ENCODE assay signal across 12 cellular contexts in genomic region chr17:40179923-40180659, GRCh38. TPM values are rescaled to one million over a fixed set of nuclear protein-coding genes. Genes with fewer than 3 reads are reported as not detected.
A peak's percentile ranks its signal among the peaks of the same experiment; 100 is the strongest.
DNase-seq lines count a peak whose midpoint lies in the region; ATAC-seq, FAIRE-seq and TF ChIP-seq lines count a peak whose summit lies in the region.
"Had no signal": no experiment of that assay in that cellular context is flagged by ENCODE, and none has a peak within 500 bp of the region (broad histone marks: within the 10 kb centered on the region; RNA-seq: fewer than 3 reads in every experiment).

No MANE protein-coding gene starts in this region.

- BruUV-seq in Calu3 (replicated peaks; lab: Mats Ljungman, UMichigan): TSS peak; percentile 9

- H3K9me3 Mint-ChIP-seq in Calu3 (ENCODE audit: low read depth, unreplicated experiment) (no peaks in the 10 kb centered on the region), nephron (no peaks in the 10 kb centered on the region)

- ATAC-seq in pancreas (no peak), GM21576 (IDR thresholded peaks at IDR 0.05; ENCODE audit: unreplicated experiment) (no peak)

- H3K27ac Mint-ChIP-seq in Calu3 (ENCODE audit: unreplicated experiment) (peak overlapping the region; percentile 11), nephron (peak overlapping the region; percentile 9 to 71 (median 58))

- no peaks in the 10 kb centered on the region for H3K9me3 ChIP-seq in NT2/D1 (ENCODE audit: insufficient read depth, low read length)
- no peaks in the 10 kb centered on the region for H3K9me3 ChIP-seq in pancreas

- no peaks in the 10 kb centered on the region for H3K27me3 Mint-ChIP-seq in Calu3 (ENCODE audit: unreplicated experiment)
- H3K27me3 Mint-ChIP-seq in nephron (ENCODE audit: low read depth): peaks cover 5% of the 10 kb centered on the region

- TF ChIP-seq POLR2A in GM12892 (IDR thresholded peaks at IDR 0.05; ENCODE audit: low read depth, low read length): no peak

- H3K27ac ChIP-seq in pancreas: peak overlapping the region in 1 of 4 donors; percentile 27

- DNase-seq in Calu3: peak; percentile 79
- DNase-seq in NT2/D1 (ENCODE audit: low read depth, low spot score): no peak
- DNase-seq in cardiac fibroblast (ENCODE audit: low read depth in 2 of 2): peak; percentile 54 to 58
- no peak for DNase-seq in cerebellar cortex (ENCODE audit: low spot score)
- no peak for DNase-seq in GM12892 (ENCODE audit: insufficient read length)
- DNase-seq in pancreas: no peak
- DNase-seq: activated CD4-positive, alpha-beta T cell treated with anti-CD3 and anti-CD28 coated beads, Interleukin-2, amount 50 U/mL, for 4 hours; DMS153; MM.1S had no signal

- FAIRE-seq in GM12892 (lab: Jason Lieb, UNC) (no peak), pancreas (lab: Jason Lieb, UNC) (no peak)
- FAIRE-seq: colon had no signal

- WGBS in pancreas, 2 donors: 81 to 83% methylated on average over 6 of the region's 6 CpGs

- H3K27me3 ChIP-seq in NT2/D1 (ENCODE audit: insufficient read depth, insufficient read length): no peaks in the 10 kb centered on the region
- H3K27me3 ChIP-seq in pancreas: no peaks in the 10 kb centered on the region

- CTCF ChIA-PET in Calu3 (lab: Charles Lee): interaction anchor here (0.5 to 9.2 kb wide), 43 partner anchors 10 to 1833 kb away, joined by 3 to 145 read pairs (median 5); partner anchors contain the start of genes CASC3, KRT222, MSL1 and NR1D1

- peak overlapping the region; percentile 0 for H3K4me3 Mint-ChIP-seq in Calu3 (ENCODE audit: low read depth, unreplicated experiment)
- H3K4me3 Mint-ChIP-seq in nephron: peak overlapping the region; percentile 55 to 84 (median 68)

- H3K36me3 Mint-ChIP-seq in Calu3 (ENCODE audit: insufficient read depth, unreplicated experiment) (peaks cover 49% of the 10 kb centered on the region), nephron (ENCODE audit: low read depth) (peaks cover 15% of the 10 kb centered on the region)

- peaks cover 35% of the 10 kb centered on the region for H3K4me1 ChIP-seq in NT2/D1 (ENCODE audit: insufficient read depth, insufficient read length)
- peaks cover 0 to 11% (median 0%) of the 10 kb centered on the region in 3 donors for H3K4me1 ChIP-seq in pancreas

- H3K4me1 Mint-ChIP-seq in Calu3 (ENCODE audit: low read depth, unreplicated experiment): peaks cover 56% of the 10 kb centered on the region
- peaks cover 17% of the 10 kb centered on the region for H3K4me1 Mint-ChIP-seq in nephron

- H3K36me3 ChIP-seq in NT2/D1 (ENCODE audit: insufficient read depth, insufficient read length, low read length) (peaks cover 24% of the 10 kb centered on the region), pancreas (no peaks in the 10 kb centered on the region)

- TF ChIP-seq CTCF in Calu3 (IDR thresholded peaks at IDR 0.05; ENCODE audit: unreplicated experiment) (no peak), cardiac fibroblast (IDR thresholded peaks at IDR 0.05; ENCODE audit: low read depth, low read length) (no peak), nephron (IDR thresholded peaks at IDR 0.05; ENCODE audit: unreplicated experiment in 3 of 3) (no peak), pancreas (IDR thresholded peaks at IDR 0.05) (no peak)

- H3K9ac ChIP-seq in NT2/D1 (ENCODE audit: insufficient read length, low read depth): peak overlapping the region; percentile 33

- intact Hi-C loops in Calu3 (cut with micrococcal nuclease; ENCODE audit: unreplicated experiment) (no loop called here), pancreas (cut with DNase I) (no loop called here)

- H3K4me3 ChIP-seq in NT2/D1 (ENCODE audit: insufficient read length, low read depth): no peak overlapping the region
- H3K4me3 ChIP-seq in cardiac fibroblast (replicated peaks in 1 of 2; ENCODE audit: low read depth in 2 of 2, low read length in 2 of 2): no peak overlapping the region
- no peak overlapping the region for H3K4me3 ChIP-seq in pancreas

RNA-seq across cellular contexts. Expression of gene RAPGEFL1, which starts 2.8 kb away (rescaled TPM):
- total RNA-seq in Calu3 (2022): 57.9 and 86.3 TPM in 2 replicates
- 4.1 TPM for polyA plus RNA-seq in GM12892 (2012; ENCODE audit: missing spikeins)
- total RNA-seq in pancreas: 1 to 10 TPM; 2.6 to 4.9 (median 4.2) TPM
- polyA plus RNA-seq in pancreas: 10 to 100 TPM in 1 of 2 donors, 1 to 10 TPM in 1; 8.0 to 10.6 TPM

RNA-seq across cellular contexts. Expression of gene WIPF2, which starts 39.0 kb away (rescaled TPM):
- 327 and 376 TPM in 2 replicates for total RNA-seq in Calu3 (2022)
- 10.9 TPM for polyA plus RNA-seq in GM12892 (2012; ENCODE audit: missing spikeins)
- total RNA-seq in pancreas: 10 to 100 TPM; 11.8 to 21.7 (median 14.6) TPM
- polyA plus RNA-seq in pancreas: 1 to 10 TPM; 6.3 to 9.5 TPM

RNA-seq across cellular contexts. Expression of gene CASC3, which starts 39.8 kb away (rescaled TPM):
- total RNA-seq in Calu3 (2022): 541 and 621 TPM in 2 replicates
- polyA plus RNA-seq in GM12892 (2012; ENCODE audit: missing spikeins): 49.2 TPM
- total RNA-seq in pancreas: 10 to 100 TPM; 31.3 to 46.2 (median 40.8) TPM
- polyA plus RNA-seq in pancreas: 10 to 100 TPM; 35.2 to 42.3 TPM

RNA-seq across cellular contexts. Expression of gene MSL1, which starts 58.3 kb away (rescaled TPM):
- total RNA-seq in Calu3 (2022) (505 and 524 TPM in 2 replicates), pancreas (10 to 100 TPM; 21.0 to 44.6 (median 29.2) TPM)
- polyA plus RNA-seq in GM12892 (2012; ENCODE audit: missing spikeins): 57.4 TPM
- 100 to 1,000 TPM in 1 of 2 donors, 10 to 100 TPM in 1; 71.0 to 105 TPM for polyA plus RNA-seq in pancreas

Comparison
In these comparisons a context has a peak if more than half of its experiments do, and no peak if none do; other contexts are left out.
1. DNase-seq: peak in Calu3 (single experiment) and cardiac fibroblast (2 of 2); none in NT2/D1 (single experiment), cerebellar cortex (single experiment), GM12892 (single experiment) and pancreas (0 of 6).
2. RNA of gene WIPF2, which starts 39.0 kb away (total RNA-seq): 327 to 376 TPM in Calu3; 11.8 to 21.7 TPM in pancreas; every median in the first group is over 10 times any median in the second.
3. RNA of gene CASC3, which starts 39.8 kb away (total RNA-seq): 541 to 621 TPM in Calu3; 31.3 to 46.2 TPM in pancreas; every median in the first group is over 10 times any median in the second.